ENCODE assay signal across 10 cellular contexts in genomic region chr15:33154366-33155166, GRCh38. TPM values are rescaled to one million over a fixed set of nuclear protein-coding genes. Genes with fewer than 3 reads are reported as not detected.
DNase-seq lines count a peak whose midpoint lies in the region; ATAC-seq lines count a peak whose summit lies in the region.
"Had no signal": no experiment of that assay in that cellular context is flagged by ENCODE, and none has a peak within 500 bp of the region (broad histone marks: within the 10 kb centered on the region; RNA-seq: fewer than 3 reads in every experiment).

No MANE protein-coding gene starts in this region.

- ATAC-seq in sciatic nerve, result peak; percentile 70
- ATAC-seq in HG03439 (IDR thresholded peaks at IDR 0.05; ENCODE audit: unreplicated experiment), result no peak
- no peak for ATAC-seq in GM18868 (IDR thresholded peaks at IDR 0.05; ENCODE audit: unreplicated experiment)
- ATAC-seq: Panc1 had no signal

- DNase-seq in ELR (ENCODE audit: low read depth) (peak; percentile 87), SKM-1 (lab: John Stamatoyannopoulos, UW; ENCODE audit: unreplicated experiment) (peak; percentile 78), glomerular visceral epithelial cell (ENCODE audit: extremely low spot score) (peak; percentile 97), sciatic nerve (ENCODE audit: low spot score) (no peak), NCI-H345 (lab: John Stamatoyannopoulos, UW) (no peak), amniotic stem cell (lab: John Stamatoyannopoulos, UW) (no peak)
- DNase-seq: stimulated activated naive CD4-positive, alpha-beta T cell had no signal

- intact Hi-C loops in sciatic nerve (cut with DNase I), result no loop called here

RNA-seq across cellular contexts. Expression of gene FMN1, which starts 39.9 kb away (rescaled TPM):
- 10.0 TPM for total RNA-seq in sciatic nerve

Comparison
In these comparisons a context has a peak if more than half of its experiments do, and no peak if none do; other contexts are left out.
1. DNase-seq: peak in ELR (single experiment), SKM-1 (single experiment) and glomerular visceral epithelial cell (single experiment); none in sciatic nerve (single experiment), NCI-H345 (single experiment) and amniotic stem cell (single experiment).